In genomic region chr20:44174996-44175766, GRCh38 we compare ENCODE assay signal across 22 cellular contexts. TPM values are rescaled to one million over a fixed set of nuclear protein-coding genes. Genes with fewer than 3 reads are reported as not detected.
DNase-seq lines count a peak whose midpoint lies in the region; ATAC-seq and TF ChIP-seq lines count a peak whose summit lies in the region.
"Had no signal": no experiment of that assay in that cellular context is flagged by ENCODE, and none has a peak within 500 bp of the region (broad histone marks: within the 10 kb centered on the region; RNA-seq: fewer than 3 reads in every experiment).

No MANE protein-coding gene starts in this region.

- no peak overlapping the region for H2BK15ac ChIP-seq in neuronal stem cell (ENCODE audit: low read length)

- H2BK12ac ChIP-seq in neuronal stem cell (ENCODE audit: low read length) = no peak overlapping the region

- ATAC-seq in RWPE2 (ENCODE audit: low read depth) = no peak
- ATAC-seq in heart right ventricle = peak; percentile 16 to 63 (median 48)
- no peak for ATAC-seq in GM21526 (IDR thresholded peaks at IDR 0.05; ENCODE audit: low FRiP score, unreplicated experiment)
- ATAC-seq: activated CD8-positive, alpha-beta memory T cell treated with anti-CD3 and anti-CD28 coated beads, Interleukin-2, amount 10 ng/mL, durations not matched to agents 7 days and 5 days; activated T-cell treated with anti-CD3 and anti-CD28 coated beads, Interleukin-2, amount 50 U/mL, for 4 hours; sciatic nerve; stimulated activated naive B cell treated with anti-CD40 and anti-IgM and Interleukin-4, amounts not matched to agents 10 μg/mL and 1 μg/mL and 100 μg/mL, for 72 hours; T-helper 17 cell had no signal

- H3K4me3 ChIP-seq in RWPE2 (ENCODE audit: severe bottlenecking) (no peak overlapping the region), heart right ventricle (no peak overlapping the region), neuronal stem cell (ENCODE audit: low read length in 2 of 2) (no peak overlapping the region), tibial artery (peak overlapping the region in 1 of 2 donors; percentile 12), spleen (no peak overlapping the region)
- H3K4me3 ChIP-seq: GM23248 had no signal

- TF ChIP-seq POLR2A in spleen (IDR thresholded peaks at IDR 0.05) = no peak

- no peak overlapping the region for H4K91ac ChIP-seq in neuronal stem cell (ENCODE audit: low read depth, low read length, poor library complexity)

- H2BK120ac ChIP-seq in neuronal stem cell (ENCODE audit: low read depth, low read length) = no peak overlapping the region

- TF ChIP-seq CTCF in RWPE2 (IDR thresholded peaks at IDR 0.05; ENCODE audit: poor library complexity, severe bottlenecking) (no peak), heart right ventricle (IDR thresholded peaks at IDR 0.05) (no peak), tibial artery (IDR thresholded peaks at IDR 0.05) (no peak), spleen (IDR thresholded peaks at IDR 0.05 in 8 of 11, conservative IDR thresholded peaks at IDR 0.05 in 3 of 11) (no peak)

- H3K9me3 ChIP-seq in RWPE2 (ENCODE audit: severe bottlenecking) (no peaks in the 10 kb centered on the region), heart right ventricle (no peaks in the 10 kb centered on the region), neuronal stem cell (replicated peaks in 1 of 2; ENCODE audit: control insufficient read depth in 2 of 2, insufficient read depth in 1 of 2, low read depth in 1 of 2, low read length in 2 of 2) (peaks cover 0 to 2% of the 10 kb centered on the region in 2 donors), tibial artery (no peaks in the 10 kb centered on the region), spleen (no peaks in the 10 kb centered on the region)

- H3K36me3 ChIP-seq in RWPE2 (ENCODE audit: low read depth) = peaks cover 14% of the 10 kb centered on the region
- no peaks in the 10 kb centered on the region for H3K36me3 ChIP-seq in heart right ventricle
- no peaks in the 10 kb centered on the region for H3K36me3 ChIP-seq in neuronal stem cell (replicated peaks in 1 of 2; ENCODE audit: control insufficient read depth in 2 of 2, insufficient read depth in 2 of 2, low read length in 2 of 2)
- H3K36me3 ChIP-seq in tibial artery = peaks cover 8 to 9% (median 9%) of the 10 kb centered on the region in 3 donors
- H3K36me3 ChIP-seq in spleen = no peaks in the 10 kb centered on the region

- no peak overlapping the region for H2AK5ac ChIP-seq in neuronal stem cell (ENCODE audit: low read depth, low read length)

- DNase-seq in RWPE2 (ENCODE audit: low spot score) (no peak), heart right ventricle (peak; percentile 39), neuronal stem cell (ENCODE audit: low spot score) (no peak), tibial artery (no peak), spleen (no peak), RKO (ENCODE audit: low spot score) (no peak), A172 (ENCODE audit: low spot score) (no peak)
- DNase-seq: activated CD4-positive, CD25-positive, alpha-beta regulatory T cell; activated CD8-positive, alpha-beta memory T cell treated with anti-CD3 and anti-CD28 coated beads, Interleukin-2, amount 10 ng/mL, durations not matched to agents 7 days and 5 days; activated gamma-delta T cell; activated naive CD8-positive, alpha-beta T cell treated with anti-CD3 and anti-CD28 coated beads for 36 hours; activated T-cell treated with anti-CD3 and anti-CD28 coated beads, Interleukin-2, amount 50 U/mL, for 4 hours; CD8-positive, alpha-beta memory T cell; erythroblast; GM23248; head of caudate nucleus; Kasumi-1; NCI-H774; stimulated activated naive B cell treated with anti-CD40 and anti-IgM and Interleukin-4, amounts not matched to agents 10 μg/mL and 1 μg/mL and 100 μg/mL, for 72 hours; T-helper 17 cell had no signal

- no peak overlapping the region for H2BK5ac ChIP-seq in neuronal stem cell (ENCODE audit: low read length)

- no peak overlapping the region for H3K23ac ChIP-seq in neuronal stem cell (ENCODE audit: low read depth, low read length, poor library complexity)

- no peak overlapping the region for H3K4me2 ChIP-seq in neuronal stem cell (ENCODE audit: insufficient read depth, low read length, poor library complexity, severe bottlenecking)

- no peak overlapping the region for H3K14ac ChIP-seq in neuronal stem cell (ENCODE audit: low read length)

- H3K4ac ChIP-seq in neuronal stem cell (ENCODE audit: low read length) = no peak overlapping the region

- peak overlapping the region; percentile 20 for H3K18ac ChIP-seq in neuronal stem cell (ENCODE audit: low read length)

- H3K79me1 ChIP-seq in neuronal stem cell (ENCODE audit: low read depth, low read length) = no peaks in the 10 kb centered on the region

- intact Hi-C loops in heart right ventricle (cut with DNase I) (loop anchor here in 1 of 10 donors (5.0 kb wide), 1 partner anchor 33 kb away; no protein-coding TSS in a partner anchor), tibial artery (cut with DNase I; ENCODE audit: low total_unique reads) (no loop called here), spleen (cut with DNase I; ENCODE audit: low total_unique reads) (no loop called here)

- H3K27me3 ChIP-seq in RWPE2 (ENCODE audit: insufficient read depth, poor library complexity, severe bottlenecking) = no peaks in the 10 kb centered on the region
- H3K27me3 ChIP-seq in heart right ventricle = peaks cover 0 to 26% (median 0%) of the 10 kb centered on the region in 7 donors
- peaks cover 0 to 29% (median 0%) of the 10 kb centered on the region in 3 experiments for H3K27me3 ChIP-seq in neuronal stem cell (ENCODE audit: control insufficient read depth in 3 of 3, insufficient read depth in 3 of 3, low read depth in 1 of 3, low read length in 3 of 3)
- H3K27me3 ChIP-seq in tibial artery = no peaks in the 10 kb centered on the region
- H3K27me3 ChIP-seq in spleen (replicated peaks in 1 of 7) = peaks cover 0 to 50% (median 3%) of the 10 kb centered on the region in 7 donors

- no peak overlapping the region for H4K8ac ChIP-seq in neuronal stem cell (ENCODE audit: low read depth, low read length)

- H3K27ac ChIP-seq in RWPE2 (ENCODE audit: poor library complexity, severe bottlenecking) (peak overlapping the region; percentile 88), heart right ventricle (peak overlapping the region in 9 of 10 donors; percentile 22 to 96 (median 50)), neuronal stem cell (replicated peaks; ENCODE audit: low read length) (no peak overlapping the region), tibial artery (peak overlapping the region; percentile 93 to 95), spleen (no peak overlapping the region)
- H3K27ac ChIP-seq: GM23248 had no signal

- peaks cover 36% of the 10 kb centered on the region for H3K4me1 ChIP-seq in RWPE2 (ENCODE audit: insufficient read depth, poor library complexity, severe bottlenecking)
- H3K4me1 ChIP-seq in heart right ventricle = peaks cover 10 to 92% (median 44%) of the 10 kb centered on the region in 9 donors
- H3K4me1 ChIP-seq in neuronal stem cell (ENCODE audit: control insufficient read depth in 2 of 2, insufficient read depth in 1 of 2, low read depth in 1 of 2, low read length in 2 of 2) = no peaks in the 10 kb centered on the region
- H3K4me1 ChIP-seq in tibial artery = peaks cover 0 to 100% (median 66%) of the 10 kb centered on the region in 4 donors
- peaks cover 0 to 12% (median 0%) of the 10 kb centered on the region in 6 donors for H3K4me1 ChIP-seq in spleen

- 58 to 66% methylated on average over 13 of the region's 13 CpGs for WGBS in heart right ventricle, 2 donors
- WGBS in neuronal stem cell (ENCODE audit: extremely low coverage in 2 of 2, insufficient read length in 2 of 2, insufficient replicate concordance in 1 of 2), 2 donors = no CpG with 5 or more reads among the region's 13 CpGs
- 87 to 96% (median 93%) methylated on average over 13 of the region's 13 CpGs for WGBS in spleen, 5 donors

- H2AFZ ChIP-seq in neuronal stem cell (ENCODE audit: low read length) = no peak overlapping the region
- H2AFZ ChIP-seq: GM23248 had no signal

- H3K9ac ChIP-seq in neuronal stem cell (ENCODE audit: low read depth, low read length, poor library complexity) = no peak overlapping the region
- H3K9ac ChIP-seq: GM23248 had no signal

RNA-seq across cellular contexts. Expression of gene JPH2, which starts 11.8 kb away (rescaled TPM):
- total RNA-seq in heart right ventricle (100 to 1,000 TPM in 9 of 10 donors, 10 to 100 TPM in 1; 97.2 to 215 (median 152) TPM), spleen (1 to 10 TPM; 1.0 to 4.4 (median 1.3) TPM)
- polyA plus RNA-seq in heart right ventricle (10 to 100 TPM; 61.9 to 94.7 TPM), spleen (1 to 10 TPM in 1 of 3 donors, under 1 TPM in 2; 0.50 to 2.7 (median 0.76) TPM)
- polyA plus RNA-seq in neuronal stem cell (2013, experiment 1 of 2) = 0.28 TPM
- 0.21 TPM for polyA plus RNA-seq in neuronal stem cell (2013, experiment 2 of 2)
- 3.1 and 4.8 TPM in 2 replicates for total RNA-seq in A172 (2014; rRNA removed; shearing (Covaris generic))
- total RNA-seq: activated CD8-positive, alpha-beta memory T cell treated with anti-CD3 and anti-CD28 coated beads, Interleukin-2, amount 10 ng/mL, durations not matched to agents 7 days and 5 days; activated T-cell treated with anti-CD3 and anti-CD28 coated beads, Interleukin-2, amount 50 U/mL, for 4 hours; CD8-positive, alpha-beta memory T cell; T-helper 17 cell had no signal
- polyA plus RNA-seq: CD8-positive, alpha-beta memory T cell had no signal

RNA-seq across cellular contexts. Expression of gene OSER1, which starts 35.4 kb away (rescaled TPM):
- 10 to 100 TPM; 22.6 to 37.3 (median 31.3) TPM for total RNA-seq in heart right ventricle
- 10 to 100 TPM; 16.4 to 26.9 TPM for polyA plus RNA-seq in heart right ventricle
- 25.2 TPM for polyA plus RNA-seq in neuronal stem cell (2013, experiment 1 of 2)
- 23.7 TPM for polyA plus RNA-seq in neuronal stem cell (2013, experiment 2 of 2)
- 10 to 100 TPM; 28.5 to 42.0 (median 36.1) TPM for total RNA-seq in spleen
- polyA plus RNA-seq in spleen = 10 to 100 TPM; 36.9 to 47.0 (median 40.6) TPM
- total RNA-seq in A172 (2014; rRNA removed; shearing (Covaris generic)) = 61.7 and 69.9 TPM in 2 replicates

Comparison
In these comparisons a context has a peak if more than half of its experiments do, and no peak if none do; other contexts are left out.
1. ATAC-seq: peak in heart right ventricle (8 of 8); none in RWPE2 (single experiment) and GM21526 (single experiment).
2. DNase-seq: peak in heart right ventricle (2 of 2); none in RWPE2 (single experiment), neuronal stem cell (single experiment), tibial artery (0 of 2), spleen (single experiment), RKO (single experiment) and A172 (single experiment).
3. H3K27ac ChIP-seq: peak in RWPE2 (single experiment), heart right ventricle (9 of 10) and tibial artery (2 of 2); none in neuronal stem cell (single experiment) and spleen (0 of 8).
4. RNA of gene JPH2, which starts 11.8 kb away (total RNA-seq): 97.2 to 215 TPM in heart right ventricle; 3.1 to 4.8 TPM in A172 and 1.0 to 4.4 TPM in spleen; every median in the first group is over 10 times any median in the second.